Comparison of ENCODE assay signal across 37 cellular contexts in genomic region chr19:40240332-40240731, GRCh38. TPM values are rescaled to one million over a fixed set of nuclear protein-coding genes. Genes with fewer than 3 reads are reported as not detected.
"Had no signal": no experiment of that assay in that cellular context is flagged by ENCODE, and none has a peak within 500 bp of the region (broad histone marks: within the 10 kb centered on the region; RNA-seq: fewer than 3 reads in every experiment).

No MANE protein-coding gene starts in this region.

- H3K4me1 ChIP-seq: ascending aorta, body of pancreas had no signal

- H3K9me3 ChIP-seq: adrenal gland, ascending aorta, body of pancreas, breast epithelium had no signal

- H3K27ac ChIP-seq: adrenal gland, ascending aorta, body of pancreas, brain microvascular endothelial cell, breast epithelium, cardiac muscle cell had no signal

- FAIRE-seq: astrocyte had no signal

- H3K4me3 ChIP-seq: adrenal gland, ascending aorta, body of pancreas, breast epithelium, cardiac muscle cell had no signal

- DNase-seq: activated effector memory CD4-positive, alpha-beta T cell treated with anti-CD3 and anti-CD28 coated beads, Interleukin-2, amount 50 U/mL, for 16 hours; activated effector memory CD4-positive, alpha-beta T cell treated with Interleukin-2 at 50 U/mL for 16 hours; activated gamma-delta T cell; activated gamma-delta T cell treated with Interleukin-2 at 50 U/mL for 16 hours; activated naive CD4-positive, alpha-beta T cell; activated naive CD4-positive, alpha-beta T cell treated with anti-CD3 and anti-CD28 coated beads for 36 hours; activated naive CD4-positive, alpha-beta T cell treated with anti-CD3 and anti-CD28 coated beads, Interleukin-2, amount 10 ng/mL, durations not matched to agents 7 days and 5 days; activated naive CD4-positive, alpha-beta T cell treated with anti-CD3 and anti-CD28 coated beads, Interleukin-2, amount 50 U/mL, for 16 hours; activated naive CD4-positive, alpha-beta T cell treated with Interleukin-2 at 50 U/mL for 16 hours; activated naive CD8-positive, alpha-beta T cell treated with anti-CD3 and anti-CD28 coated beads for 36 hours; activated naive CD8-positive, alpha-beta T cell treated with anti-CD3 and anti-CD28 coated beads, Interleukin-2, amount 10 ng/mL, durations not matched to agents 7 days and 5 days; activated naive CD8-positive, alpha-beta T cell treated with anti-CD3 and anti-CD28 coated beads, Interleukin-2, amount 50 U/mL, for 24 hours; activated T-cell treated with anti-CD3 and anti-CD28 coated beads for 4 hours; activated T-cell treated with anti-CD3 and anti-CD28 coated beads, Interleukin-2, amount 50 U/mL, for 1 hour; activated T-cell treated with anti-CD3 and anti-CD28 coated beads, Interleukin-2, amount 50 U/mL, for 24 hours; activated T-cell treated with anti-CD3 and anti-CD28 coated beads, Interleukin-2, amount 50 U/mL, for 4 hours; activated T-cell treated with anti-CD3 and anti-CD28 coated beads, Interleukin-2, amount 50 U/mL, for 48 hours; activated T-cell treated with anti-CD3 and anti-CD28 coated beads, Interleukin-2, amount 50 U/mL, for 72 hours; adrenal gland; amniotic stem cell; amygdala; anterior cingulate cortex; aorta; body of pancreas; brain microvascular endothelial cell; central memory CD4-positive, alpha-beta T cell had no signal

- H3K27me3 ChIP-seq: adrenal gland, ascending aorta, body of pancreas, brain microvascular endothelial cell, breast epithelium, cardiac muscle cell had no signal

- ATAC-seq: activated naive CD4-positive, alpha-beta T cell treated with anti-CD3 and anti-CD28 coated beads, Interleukin-2, amount 50 U/mL, for 72 hours; activated naive CD8-positive, alpha-beta T cell treated with anti-CD3 and anti-CD28 coated beads, Interleukin-2, amount 50 U/mL, for 24 hours; activated T-cell treated with anti-CD3 and anti-CD28 coated beads, Interleukin-2, amount 50 U/mL, for 4 hours; activated T-cell treated with anti-CD3 and anti-CD28 coated beads, Interleukin-2, amount 50 U/mL, for 72 hours; activated T-helper 17 cell treated with anti-CD3 and anti-CD28 coated beads, Interleukin-2, amount 50 U/mL, for 72 hours; body of pancreas had no signal

- H3K36me3 ChIP-seq: breast epithelium had no signal

RNA-seq across cellular contexts. Expression of gene CCNP, which starts 13.8 kb away (rescaled TPM):
- total RNA-seq: activated naive CD4-positive, alpha-beta T cell treated with anti-CD3 and anti-CD28 coated beads for 36 hours; activated naive CD8-positive, alpha-beta T cell treated with anti-CD3 and anti-CD28 coated beads for 36 hours; activated T-helper 1 cell treated with anti-CD3 and anti-CD28 coated beads, Interleukin-12 subunit alpha, Interleukin-12 subunit beta, Interleukin-2, Interleukin-4 antibody, amounts not matched to agents 30 ng/mL and 10 ng/mL and 1 ng/mL, durations not matched to agents 14 hours and 24 hours and 36 hours; ascending aorta; body of pancreas; bronchial epithelial cell had no signal

RNA-seq across cellular contexts. Expression of gene TTC9B, which starts 22.1 kb away (rescaled TPM):
- total RNA-seq: activated naive CD4-positive, alpha-beta T cell treated with anti-CD3 and anti-CD28 coated beads for 36 hours; activated naive CD4-positive, alpha-beta T cell treated with anti-CD3 and anti-CD28 coated beads, Interleukin-2, amount 50 U/mL, for 72 hours; activated naive CD8-positive, alpha-beta T cell treated with anti-CD3 and anti-CD28 coated beads for 36 hours; activated naive CD8-positive, alpha-beta T cell treated with anti-CD3 and anti-CD28 coated beads, Interleukin-2, amount 10 ng/mL, durations not matched to agents 7 days and 5 days; activated T-cell treated with anti-CD3 and anti-CD28 coated beads, Interleukin-2, amount 50 U/mL, for 4 hours; activated T-cell treated with anti-CD3 and anti-CD28 coated beads, Interleukin-2, amount 50 U/mL, for 72 hours; activated T-helper 1 cell treated with anti-CD3 and anti-CD28 coated beads, Interleukin-12 subunit alpha, Interleukin-12 subunit beta, Interleukin-2, Interleukin-4 antibody, amounts not matched to agents 30 ng/mL and 10 ng/mL and 1 ng/mL, durations not matched to agents 14 hours and 24 hours and 36 hours; activated T-helper 2 cell treated with anti-CD3 and anti-CD28 coated beads, Interferon-gamma antibody, Interleukin-2, Interleukin-4, amounts not matched to agents 10 μg/mL and 5 μg/mL and 100 μg/mL, durations not matched to agents 14 hours and 24 hours and 36 hours; aorta; ascending aorta; astrocyte; body of pancreas; bronchial epithelial cell; cardiac muscle cell; cardiac septum; chondrocyte had no signal
